Comparison of ENCODE assay signal across 23 cellular contexts in genomic region chrX:40279091-40279430, GRCh38.
DNase-seq lines count a peak whose midpoint lies in the region; ATAC-seq lines count a peak whose summit lies in the region.
"Had no signal": no experiment of that assay in that cellular context is flagged by ENCODE, and none has a peak within 500 bp of the region (broad histone marks: within the 10 kb centered on the region; RNA-seq: fewer than 3 reads in every experiment).

No MANE protein-coding gene starts in this region.

- peak overlapping the region; percentile 17; the same call in 1 of the 2 replicates for H3K4me2 ChIP-seq in BLaER1

- no peaks in the 10 kb centered on the region for H3K27me3 Mint-ChIP-seq in CD4-positive, alpha-beta memory T cell
- H3K27me3 Mint-ChIP-seq in activated CD8-positive, alpha-beta T cell treated with anti-CD3 and anti-CD28 coated beads, Interleukin-2, amount 10 ng/mL, durations not matched to agents 7 days and 5 days (ENCODE audit: low read depth), result no peaks in the 10 kb centered on the region
- H3K27me3 Mint-ChIP-seq in immature natural killer cell (ENCODE audit: low read depth in 3 of 3), result peaks cover 7 to 13% (median 12%) of the 10 kb centered on the region in 3 donors
- peaks cover 0 to 15% of the 10 kb centered on the region in 2 donors for H3K27me3 Mint-ChIP-seq in stimulated activated naive B cell treated with anti-CD40 and anti-IgM and Interleukin-4, amounts not matched to agents 10 μg/mL and 1 μg/mL and 100 μg/mL, for 72 hours

- CTCF ChIA-PET in CD4-positive, alpha-beta memory T cell (lab: Charles Lee; ENCODE audit: partially characterized antibody), result no interaction called here
- CTCF ChIA-PET in activated CD8-positive, alpha-beta T cell treated with anti-CD3 and anti-CD28 coated beads, Interleukin-2, amount 10 ng/mL, durations not matched to agents 7 days and 5 days (lab: Charles Lee), result no interaction called here

- DNase-seq in CD4-positive, alpha-beta memory T cell, result no peak
- DNase-seq in activated CD8-positive, alpha-beta T cell treated with anti-CD3 and anti-CD28 coated beads, Interleukin-2, amount 10 ng/mL, durations not matched to agents 7 days and 5 days, result no peak
- DNase-seq in immature natural killer cell (no peak), hypothalamus (lab: John Stamatoyannopoulos, UW) (no peak), globus pallidus (ENCODE audit: low spot score) (no peak)
- no peak for DNase-seq in stimulated activated naive B cell treated with anti-CD40 and anti-IgM and Interleukin-4, amounts not matched to agents 10 μg/mL and 1 μg/mL and 100 μg/mL, for 72 hours
- DNase-seq: anterior cingulate cortex; BE2C; GF-D8; glutamatergic neuron; Karpas-422; kidney; NCI-H2081; NCI-H345; SHP77 treated with DMSO at 0.1 percent for 48 hours; stimulated activated CD4-positive, alpha-beta T cell treated with anti-CD3 and anti-CD28 coated beads, Interleukin-4, amount 100 ng/mL, for 1 hour; tibial artery had no signal

- POLR2A ChIA-PET in CD4-positive, alpha-beta memory T cell (lab: Charles Lee; ENCODE audit: partially characterized antibody), result interaction anchor here (1.3 to 1.6 kb wide), 2 partner anchors 102 to 182 kb away, joined by 3 read pairs; no protein-coding TSS in a partner anchor
- POLR2A ChIA-PET in activated CD8-positive, alpha-beta T cell treated with anti-CD3 and anti-CD28 coated beads, Interleukin-2, amount 10 ng/mL, durations not matched to agents 7 days and 5 days (lab: Charles Lee), result no interaction called here

- H4K20me1 ChIP-seq in BLaER1, result no peaks in the 10 kb centered on the region

- H3K4me1 ChIP-seq in BLaER1, result peaks cover 51% of the 10 kb centered on the region
- H3K4me1 ChIP-seq in CD4-positive, alpha-beta memory T cell (ENCODE audit: insufficient read depth, low read length), result peaks cover 37% of the 10 kb centered on the region
- H3K4me1 ChIP-seq: BE2C, HAP-1 had no signal

- H3K9me3 ChIP-seq in BLaER1, result peaks cover 24% of the 10 kb centered on the region
- H3K9me3 ChIP-seq in CD4-positive, alpha-beta memory T cell (ENCODE audit: control insufficient read depth in 1 of 2, low read length in 2 of 2), result no peaks in the 10 kb centered on the region
- H3K9me3 ChIP-seq: BE2C, HAP-1 had no signal

- H3K4me3 Mint-ChIP-seq in CD4-positive, alpha-beta memory T cell, result peak overlapping the region in 5 of 8 donors; percentile 13 to 68 (median 55)
- no peak overlapping the region for H3K4me3 Mint-ChIP-seq in activated CD8-positive, alpha-beta T cell treated with anti-CD3 and anti-CD28 coated beads, Interleukin-2, amount 10 ng/mL, durations not matched to agents 7 days and 5 days
- H3K4me3 Mint-ChIP-seq in immature natural killer cell, result peak overlapping the region; percentile 19 to 76 (median 52)
- H3K4me3 Mint-ChIP-seq in stimulated activated naive B cell treated with anti-CD40 and anti-IgM and Interleukin-4, amounts not matched to agents 10 μg/mL and 1 μg/mL and 100 μg/mL, for 72 hours, result no peak overlapping the region
- H3K4me3 Mint-ChIP-seq: WTC11 had no signal

- peaks cover 0 to 16% (median 5%) of the 10 kb centered on the region in 8 donors for H3K9me3 Mint-ChIP-seq in CD4-positive, alpha-beta memory T cell
- no peaks in the 10 kb centered on the region for H3K9me3 Mint-ChIP-seq in activated CD8-positive, alpha-beta T cell treated with anti-CD3 and anti-CD28 coated beads, Interleukin-2, amount 10 ng/mL, durations not matched to agents 7 days and 5 days (ENCODE audit: insufficient read depth)
- no peaks in the 10 kb centered on the region for H3K9me3 Mint-ChIP-seq in immature natural killer cell
- H3K9me3 Mint-ChIP-seq in stimulated activated naive B cell treated with anti-CD40 and anti-IgM and Interleukin-4, amounts not matched to agents 10 μg/mL and 1 μg/mL and 100 μg/mL, for 72 hours, result no peaks in the 10 kb centered on the region
- H3K9me3 Mint-ChIP-seq: activated naive CD4-positive, alpha-beta T cell treated with anti-CD3 and anti-CD28 coated beads, Interleukin-2, amount 50 U/mL, for 72 hours had no signal

- H3K36me3 Mint-ChIP-seq in CD4-positive, alpha-beta memory T cell, result no peaks in the 10 kb centered on the region
- H3K36me3 Mint-ChIP-seq in activated CD8-positive, alpha-beta T cell treated with anti-CD3 and anti-CD28 coated beads, Interleukin-2, amount 10 ng/mL, durations not matched to agents 7 days and 5 days (ENCODE audit: low read depth), result no peaks in the 10 kb centered on the region
- H3K36me3 Mint-ChIP-seq in immature natural killer cell, result no peaks in the 10 kb centered on the region
- peaks cover 0 to 3% of the 10 kb centered on the region in 2 donors for H3K36me3 Mint-ChIP-seq in stimulated activated naive B cell treated with anti-CD40 and anti-IgM and Interleukin-4, amounts not matched to agents 10 μg/mL and 1 μg/mL and 100 μg/mL, for 72 hours
- H3K36me3 Mint-ChIP-seq: activated naive CD4-positive, alpha-beta T cell treated with anti-CD3 and anti-CD28 coated beads, Interleukin-2, amount 50 U/mL, for 72 hours; WTC11 had no signal

- no peaks in the 10 kb centered on the region for H3K27me3 ChIP-seq in BLaER1
- no peaks in the 10 kb centered on the region for H3K27me3 ChIP-seq in CD4-positive, alpha-beta memory T cell (ENCODE audit: insufficient read depth, low read length)
- H3K27me3 ChIP-seq: BE2C, tibial artery had no signal

- intact Hi-C loops in CD4-positive, alpha-beta memory T cell (cut with micrococcal nuclease), result no loop called here

- no peak for ATAC-seq in activated CD8-positive, alpha-beta T cell treated with anti-CD3 and anti-CD28 coated beads, Interleukin-2, amount 10 ng/mL, durations not matched to agents 7 days and 5 days
- ATAC-seq in stimulated activated naive B cell treated with anti-CD40 and anti-IgM and Interleukin-4, amounts not matched to agents 10 μg/mL and 1 μg/mL and 100 μg/mL, for 72 hours (replicated peaks), result no peak
- ATAC-seq: sciatic nerve, WTC11 had no signal

- peak overlapping the region; percentile 90 to 97 (median 94) for H3K27ac Mint-ChIP-seq in CD4-positive, alpha-beta memory T cell
- peak overlapping the region; percentile 46 for H3K27ac Mint-ChIP-seq in activated CD8-positive, alpha-beta T cell treated with anti-CD3 and anti-CD28 coated beads, Interleukin-2, amount 10 ng/mL, durations not matched to agents 7 days and 5 days
- H3K27ac Mint-ChIP-seq in immature natural killer cell, result peak overlapping the region in 5 of 6 donors; percentile 84 to 90 (median 88)
- no peak overlapping the region for H3K27ac Mint-ChIP-seq in stimulated activated naive B cell treated with anti-CD40 and anti-IgM and Interleukin-4, amounts not matched to agents 10 μg/mL and 1 μg/mL and 100 μg/mL, for 72 hours
- H3K27ac Mint-ChIP-seq: progenitor cell of endocrine pancreas, WTC11 had no signal

- no peak overlapping the region for H3K4me3 ChIP-seq in BLaER1
- no peak overlapping the region for H3K4me3 ChIP-seq in CD4-positive, alpha-beta memory T cell (ENCODE audit: low read length in 2 of 2)
- H3K4me3 ChIP-seq: HAP-1, tibial artery had no signal

- no peak overlapping the region for H3K9ac ChIP-seq in BLaER1

- peaks cover 24 to 42% (median 32%) of the 10 kb centered on the region in 4 donors for H3K4me1 Mint-ChIP-seq in CD4-positive, alpha-beta memory T cell
- H3K4me1 Mint-ChIP-seq in activated CD8-positive, alpha-beta T cell treated with anti-CD3 and anti-CD28 coated beads, Interleukin-2, amount 10 ng/mL, durations not matched to agents 7 days and 5 days (ENCODE audit: low read depth), result peaks cover 38% of the 10 kb centered on the region
- H3K4me1 Mint-ChIP-seq in immature natural killer cell, result peaks cover 33% of the 10 kb centered on the region in 2 donors
- peaks cover 10% of the 10 kb centered on the region in 2 donors for H3K4me1 Mint-ChIP-seq in stimulated activated naive B cell treated with anti-CD40 and anti-IgM and Interleukin-4, amounts not matched to agents 10 μg/mL and 1 μg/mL and 100 μg/mL, for 72 hours

- H3K27ac ChIP-seq in BLaER1, result no peak overlapping the region
- peak overlapping the region; percentile 52 for H3K27ac ChIP-seq in CD4-positive, alpha-beta memory T cell (ENCODE audit: low read depth, low read length)
- H3K27ac ChIP-seq: tibial artery had no signal

- H3K36me3 ChIP-seq in BLaER1, result no peaks in the 10 kb centered on the region
- no peaks in the 10 kb centered on the region for H3K36me3 ChIP-seq in CD4-positive, alpha-beta memory T cell (ENCODE audit: insufficient read depth, low read length)
- H3K36me3 ChIP-seq: BE2C, HAP-1, tibial artery had no signal

Comparison
In these comparisons a context has a peak if more than half of its experiments do, and no peak if none do; other contexts are left out.
1. H3K4me3 Mint-ChIP-seq: peak in CD4-positive, alpha-beta memory T cell (5 of 8) and immature natural killer cell (5 of 5); none in activated CD8-positive, alpha-beta T cell treated with anti-CD3 and anti-CD28 coated beads, Interleukin-2, amount 10 ng/mL, durations not matched to agents 7 days and 5 days (single experiment) and stimulated activated naive B cell treated with anti-CD40 and anti-IgM and Interleukin-4, amounts not matched to agents 10 μg/mL and 1 μg/mL and 100 μg/mL, for 72 hours (0 of 2).